ENCODE assay signal across 1 cellular context in genomic region chr2:241615522-241616052, GRCh38.
TF ChIP-seq lines count a peak whose summit lies in the region.

No MANE protein-coding gene starts in this region.

TF ChIP-seq in WTC11, 78 proteins besides CTCF, POLR2A, EP300 and RAD21 (continued from another document):
- TF ChIP-seq ESRRA (CRISPR knock-in tag; IDR thresholded peaks at IDR 0.05; ENCODE audit: borderline replicate concordance) (no peak), ATF3 (CRISPR knock-in tag; conservative IDR thresholded peaks at IDR 0.05) (no peak), SP1 (CRISPR knock-in tag; conservative IDR thresholded peaks at IDR 0.05) (no peak)
